In the genomic region with DNA sequence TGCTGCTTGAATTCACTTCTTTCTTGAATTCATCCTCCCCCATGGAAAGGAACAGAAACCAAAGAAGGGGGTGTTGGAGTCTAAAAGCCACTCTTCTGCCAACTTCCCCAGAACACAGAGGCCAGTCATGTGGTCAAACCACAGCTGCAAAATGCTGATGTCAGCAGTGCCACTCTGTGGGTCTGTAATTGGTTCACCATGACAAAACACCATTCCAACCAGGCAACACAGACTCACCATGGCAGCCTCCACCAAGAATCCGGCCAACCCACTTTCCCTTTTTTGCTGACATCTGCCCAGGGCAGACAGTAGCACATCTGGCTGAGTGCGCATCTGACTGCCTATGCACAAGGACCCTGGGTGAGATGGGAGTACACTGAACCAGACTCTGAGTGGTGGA, we compare ENCODE assay signal across 8 cellular contexts. TPM values are rescaled to one million over a fixed set of nuclear protein-coding genes. Genes with fewer than 3 reads are reported as not detected.
DNase-seq lines count a peak whose midpoint lies in the region; ATAC-seq and TF ChIP-seq lines count a peak whose summit lies in the region.

No MANE protein-coding gene starts in this region.

- peak overlapping the region; percentile 72 for H3K27ac Mint-ChIP-seq in activated naive CD8-positive, alpha-beta T cell treated with anti-CD3 and anti-CD28 coated beads, Interleukin-2, amount 50 U/mL, for 24 hours

- WGBS in right lobe of liver (ENCODE audit: insufficient coverage, low coverage, low lambda C conversion rate, missing lambda C conversion rate), result 60% methylated on average over 1 of the region's 2 CpGs

- TF ChIP-seq POLR2A in right lobe of liver (IDR thresholded peaks at IDR 0.05), result no peak

- H3K9me3 ChIP-seq in right lobe of liver, result no peaks in the 10 kb centered on the region

- TF ChIP-seq CTCF in right lobe of liver (IDR thresholded peaks at IDR 0.05), result no peak

- H3K4me1 ChIP-seq in right lobe of liver, result no peaks in the 10 kb centered on the region

- peak; percentile 40 for ATAC-seq in activated naive CD8-positive, alpha-beta T cell treated with anti-CD3 and anti-CD28 coated beads, Interleukin-2, amount 50 U/mL, for 24 hours
- ATAC-seq in right lobe of liver (peak; percentile 49 to 72 (median 64)), HG03139 (IDR thresholded peaks at IDR 0.05; ENCODE audit: unreplicated experiment) (no peak)

- peaks cover 17% of the 10 kb centered on the region for H3K36me3 Mint-ChIP-seq in activated naive CD8-positive, alpha-beta T cell treated with anti-CD3 and anti-CD28 coated beads, Interleukin-2, amount 50 U/mL, for 24 hours (ENCODE audit: low read depth)

- no peaks in the 10 kb centered on the region for H3K27me3 Mint-ChIP-seq in activated naive CD8-positive, alpha-beta T cell treated with anti-CD3 and anti-CD28 coated beads, Interleukin-2, amount 50 U/mL, for 24 hours

- no peak overlapping the region for H3K4me3 ChIP-seq in right lobe of liver

- no peaks in the 10 kb centered on the region for H3K9me3 Mint-ChIP-seq in activated naive CD8-positive, alpha-beta T cell treated with anti-CD3 and anti-CD28 coated beads, Interleukin-2, amount 50 U/mL, for 24 hours

- DNase-seq in stimulated activated CD4-positive, alpha-beta T cell treated with anti-CD3 and anti-CD28 coated beads, Interleukin-1b, Interleukin-23, amount 100 ng/mL, for 48 hours, result peak; percentile 35
- DNase-seq in stimulated activated CD4-positive, alpha-beta T cell treated with anti-CD3 and anti-CD28 coated beads, Interleukin-4, amount 100 ng/mL, for 4 hours, result no peak
- peak; percentile 95 for DNase-seq in MV-4-11 (lab: John Stamatoyannopoulos, UW)
- DNase-seq in activated naive CD8-positive, alpha-beta T cell treated with anti-CD3 and anti-CD28 coated beads, Interleukin-2, amount 50 U/mL, for 24 hours, result peak; percentile 59
- DNase-seq in right lobe of liver, result peak in 2 of 3 donors; percentile 33 to 48
- DNase-seq in NCI-H1417 treated with DMSO at 0.1 percent for 48 hours (lab: John Stamatoyannopoulos, UW), result no peak
- no peak for DNase-seq in NCI-H526 treated with DMSO at 0.1 percent for 48 hours (lab: John Stamatoyannopoulos, UW)

- H3K4me1 Mint-ChIP-seq in activated naive CD8-positive, alpha-beta T cell treated with anti-CD3 and anti-CD28 coated beads, Interleukin-2, amount 50 U/mL, for 24 hours, result peaks cover 89% of the 10 kb centered on the region

- H3K27ac ChIP-seq in right lobe of liver, result no peak overlapping the region

- no peaks in the 10 kb centered on the region for H3K27me3 ChIP-seq in right lobe of liver

- intact Hi-C loops in right lobe of liver (cut with DNase I), result no loop called here

- no peaks in the 10 kb centered on the region for H3K36me3 ChIP-seq in right lobe of liver

- H3K4me3 Mint-ChIP-seq in activated naive CD8-positive, alpha-beta T cell treated with anti-CD3 and anti-CD28 coated beads, Interleukin-2, amount 50 U/mL, for 24 hours, result peak overlapping the region; percentile 45

RNA-seq across cellular contexts. Expression of a gene that starts 16.8 kb away (rescaled TPM):
- 1 to 10 TPM in 5 of 6 experiments, under 1 TPM in 1; 0.70 to 8.2 (median 2.4) TPM for total RNA-seq in right lobe of liver

Comparison
In these comparisons a context has a peak if more than half of its experiments do, and no peak if none do; other contexts are left out.
1. DNase-seq: peak in stimulated activated CD4-positive, alpha-beta T cell treated with anti-CD3 and anti-CD28 coated beads, Interleukin-1b, Interleukin-23, amount 100 ng/mL, for 48 hours (single experiment), MV-4-11 (single experiment), activated naive CD8-positive, alpha-beta T cell treated with anti-CD3 and anti-CD28 coated beads, Interleukin-2, amount 50 U/mL, for 24 hours (single experiment) and right lobe of liver (2 of 3); none in stimulated activated CD4-positive, alpha-beta T cell treated with anti-CD3 and anti-CD28 coated beads, Interleukin-4, amount 100 ng/mL, for 4 hours (0 of 2), NCI-H1417 treated with DMSO at 0.1 percent for 48 hours (single experiment) and NCI-H526 treated with DMSO at 0.1 percent for 48 hours (single experiment).